In the genomic region with DNA sequence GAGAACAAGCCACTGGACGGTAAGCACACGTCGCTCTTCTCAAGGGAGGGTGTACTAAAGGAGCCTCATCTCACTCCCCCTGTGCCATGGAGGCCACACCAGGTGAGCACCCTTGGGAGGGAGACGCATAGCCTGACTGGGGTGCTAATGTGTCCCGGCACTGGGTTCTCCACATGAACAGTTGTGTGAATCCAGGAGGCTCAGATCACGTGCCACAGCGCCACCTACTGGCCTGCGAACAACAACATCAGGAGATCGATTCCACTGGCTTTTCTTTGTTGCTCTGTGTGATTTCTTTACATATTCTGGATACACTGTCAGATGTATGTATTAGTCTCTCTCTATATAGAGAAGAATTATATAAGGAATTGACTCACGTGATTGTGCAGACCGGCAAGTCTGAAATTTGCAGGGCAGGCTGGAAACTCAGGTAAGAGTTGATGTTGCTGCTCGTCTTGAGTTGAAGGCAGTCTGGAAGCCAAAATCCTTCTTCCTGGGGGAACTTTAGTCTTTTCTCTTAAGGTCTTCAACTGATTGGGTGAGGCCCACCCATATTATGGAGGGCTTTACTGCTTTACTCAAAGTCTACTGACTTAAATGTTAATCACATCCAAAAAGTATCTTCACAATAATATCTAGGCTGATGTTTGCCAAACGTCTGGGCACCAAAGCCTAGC, we compare ENCODE assay signal across 8 cellular contexts. TPM values are rescaled to one million over a fixed set of nuclear protein-coding genes. Genes with fewer than 3 reads are reported as not detected.
DNase-seq lines count a peak whose midpoint lies in the region; ATAC-seq, FAIRE-seq and TF ChIP-seq lines count a peak whose summit lies in the region.
"Not testable (repeated sequence)": the region's sequence is repeated elsewhere in the genome, so short reads cannot be mapped to it uniquely, and the experiment has no call there.

No MANE protein-coding gene starts in this region.

- in situ Hi-C loops in IMR-90 (cut with MboI; ENCODE audit: low sequenced_read_pairs), result loop anchor here (10.0 kb wide), 1 partner anchor 125 kb away; no protein-coding TSS in a partner anchor

- H3K56ac ChIP-seq in IMR-90 (ENCODE audit: extremely low read depth, insufficient read depth, low read length); H1 (replicated peaks; ENCODE audit: insufficient read length, low read depth, low read length): not testable (repeated sequence)

- intact Hi-C loops in IMR-90 (cut with micrococcal nuclease); lower lobe of right lung (cut with DNase I): not testable (repeated sequence)

- not testable (repeated sequence) for TF ChIP-seq EP300 in H1 (IDR thresholded peaks at IDR 0.05; ENCODE audit: borderline replicate concordance in 1 of 2, low read depth in 2 of 2, low read length in 2 of 2)

- H3K79me2 ChIP-seq in H1 (ENCODE audit: control insufficient read depth in 1 of 2, insufficient read depth in 2 of 2, low read length in 2 of 2), result not testable (repeated sequence)

- not testable (repeated sequence) for H3K9me1 ChIP-seq in IMR-90 (ENCODE audit: insufficient read depth, low read length)

- dilution Hi-C loops in IMR-90 (cut with HindIII; ENCODE audit: low sequenced_read_pairs, unreplicated experiment), result not testable (repeated sequence)

- H3K4me1 ChIP-seq in IMR-90 (ENCODE audit: control insufficient read depth, insufficient read depth, low read length); H1 (replicated peaks in 1 of 4; ENCODE audit: control insufficient read depth in 3 of 4, insufficient read depth in 4 of 4, low read length in 3 of 4); lower lobe of right lung: not testable (repeated sequence)

- POLR2A ChIA-PET in IMR-90 (lab: Charles Lee; ENCODE audit: unreplicated experiment); H1 (lab: Charles Lee; ENCODE audit: partially characterized antibody): not testable (repeated sequence)

- not testable (repeated sequence) for H3K9ac ChIP-seq in IMR-90 (ENCODE audit: low read depth, low read length); H1 (replicated peaks in 1 of 4; ENCODE audit: extremely low read depth in 1 of 4, low read depth in 3 of 4, low read length in 3 of 4)

- H4K91ac ChIP-seq in IMR-90 (ENCODE audit: insufficient read depth, low read depth, low read length); H1 (replicated peaks; ENCODE audit: insufficient read length, low read length): not testable (repeated sequence)

- H2AK9ac ChIP-seq in IMR-90 (replicated peaks; ENCODE audit: low read depth, low read length, poor library complexity), result not testable (repeated sequence)

- TF ChIP-seq RAD21 in IMR-90 (IDR thresholded peaks at IDR 0.05; ENCODE audit: low read length) (peak; percentile 64), H1 (IDR thresholded peaks at IDR 0.05 in 1 of 2, conservative IDR thresholded peaks at IDR 0.05 in 1 of 2; ENCODE audit: low read depth in 2 of 2, low read length in 2 of 2) (peak; percentile 69)

- CTCF ChIA-PET in IMR-90 (lab: Yijun Ruan, JAX); H1 (lab: Charles Lee; ENCODE audit: partially characterized antibody): not testable (repeated sequence)

- not testable (repeated sequence) for TF ChIP-seq POLR2A in IMR-90 (IDR thresholded peaks at IDR 0.05; ENCODE audit: low read depth, low read length); H1 (IDR thresholded peaks at IDR 0.05; ENCODE audit: control extremely low read depth in 1 of 2, low read depth in 2 of 2, low read length in 2 of 2)

- not testable (repeated sequence) for H2AFZ ChIP-seq in IMR-90 (replicated peaks; ENCODE audit: low read length, poor library complexity); H1 (ENCODE audit: low read length)

- H3K27ac ChIP-seq in IMR-90 (ENCODE audit: insufficient read depth, low read length); H1 (ENCODE audit: low read depth, low read length); lower lobe of right lung: not testable (repeated sequence)

- not testable (repeated sequence) for H3K79me1 ChIP-seq in IMR-90 (ENCODE audit: low read depth in 1 of 2, low read length in 2 of 2); H1 (ENCODE audit: low read depth, low read length)

- not testable (repeated sequence) for H3K18ac ChIP-seq in IMR-90 (ENCODE audit: low read depth, low read length); H1 (ENCODE audit: extremely low read depth, low read length)

- H3K27me3 ChIP-seq in IMR-90 (ENCODE audit: control insufficient read depth, insufficient read depth, low read length); H1 (replicated peaks in 1 of 4; ENCODE audit: control insufficient read depth in 3 of 4, extremely low read depth in 1 of 4, insufficient read depth in 3 of 4, low read length in 3 of 4); lower lobe of right lung (ENCODE audit: low read depth): not testable (repeated sequence)

- H4K8ac ChIP-seq in IMR-90 (ENCODE audit: low read depth in 2 of 2, low read length in 2 of 2), result peak overlapping the region in 1 of 2 experiments; percentile 43; a peak in 1 of 4 replicates
- H4K8ac ChIP-seq in H1 (ENCODE audit: extremely low read depth, insufficient read depth, low read length), result not testable (repeated sequence)

- H2AK5ac ChIP-seq in IMR-90 (ENCODE audit: low read depth, low read length); H1 (ENCODE audit: low read depth, low read length): not testable (repeated sequence)

- not testable (repeated sequence) for FAIRE-seq in RCC 7860 (lab: Jason Lieb, UNC); H1 (lab: Jason Lieb, UNC)

- not testable (repeated sequence) for H3K14ac ChIP-seq in IMR-90 (replicated peaks; ENCODE audit: low read depth, low read length); H1 (ENCODE audit: insufficient read length)

- not testable (repeated sequence) for H2BK20ac ChIP-seq in IMR-90 (ENCODE audit: low read depth, low read length); H1 (ENCODE audit: low read length)

- BruUV-seq in IMR-90 (replicated peaks; lab: Mats Ljungman, UMichigan), result not testable (repeated sequence)

- H3K4ac ChIP-seq in IMR-90 (ENCODE audit: low read depth, low read length); H1 (replicated peaks; ENCODE audit: insufficient read length, low read depth, low read length): not testable (repeated sequence)

- H4K5ac ChIP-seq in IMR-90 (ENCODE audit: low read depth, low read length); H1 (ENCODE audit: insufficient read length, low read depth, low read length): not testable (repeated sequence)

- not testable (repeated sequence) for H3K4me2 ChIP-seq in IMR-90 (ENCODE audit: low read depth, low read length); H1 (ENCODE audit: insufficient read depth in 1 of 2, low read depth in 2 of 2, low read length in 2 of 2)

- H3K23ac ChIP-seq in IMR-90 (ENCODE audit: low read depth, low read length); H1 (ENCODE audit: insufficient read length): not testable (repeated sequence)

- not testable (repeated sequence) for H2BK120ac ChIP-seq in IMR-90 (ENCODE audit: low read depth, low read length); H1 (replicated peaks; ENCODE audit: low read depth, low read length)

- not testable (repeated sequence) for H3K9me3 ChIP-seq in IMR-90 (ENCODE audit: control insufficient read depth, insufficient read depth, low read length); H1 (ENCODE audit: insufficient read depth in 2 of 2, low read depth in 1 of 2, low read length in 1 of 2); lower lobe of right lung

- H2BK15ac ChIP-seq in IMR-90 (ENCODE audit: low read depth, low read length); H1 (ENCODE audit: low read length): not testable (repeated sequence)

- H3K36me3 ChIP-seq in IMR-90 (ENCODE audit: control insufficient read depth, insufficient read depth, low read length); H1 (ENCODE audit: control insufficient read depth in 2 of 4, insufficient read depth in 4 of 4, low read length in 3 of 4); lower lobe of right lung: not testable (repeated sequence)

- not testable (repeated sequence) for H2BK12ac ChIP-seq in H1 (ENCODE audit: low read depth, low read length)

- DNase-seq in AML-193 (lab: John Stamatoyannopoulos, UW), result peak; percentile 7 to 21
- peak; percentile 29 for DNase-seq in IMR-90
- peak; percentile 17 for DNase-seq in RCC 7860 (ENCODE audit: low spot score)
- peak; percentile 16 for DNase-seq in activated T-cell treated with anti-CD3 and anti-CD28 coated beads for 24 hours (ENCODE audit: low read depth)
- peak in 1 of 2 experiments; percentile 9 for DNase-seq in H1 (ENCODE audit: low read depth in 1 of 2, low spot score in 2 of 2)
- DNase-seq in lower lobe of right lung, result peak; percentile 56
- DNase-seq in stimulated activated CD4-positive, alpha-beta T cell treated with anti-CD3 and anti-CD28 coated beads, Interleukin-2, amount 100 ng/mL, for 48 hours, result peak; percentile 18 to 24

- peak; percentile 53 for ATAC-seq in GM18909 (IDR thresholded peaks at IDR 0.05; ENCODE audit: poor library complexity, unreplicated experiment)
- ATAC-seq in IMR-90 (ENCODE audit: low read depth), result peak; percentile 83
- ATAC-seq in lower lobe of right lung, result peak; percentile 80 to 85

- not testable (repeated sequence) for H3K23me2 ChIP-seq in H1 (ENCODE audit: low read depth, low read length)

- H3K4me3 ChIP-seq in IMR-90 (ENCODE audit: insufficient read depth, low read depth, low read length); H1 (ENCODE audit: extremely low read depth in 1 of 4, insufficient read depth in 2 of 4, low read depth in 3 of 4, low read length in 4 of 4); lower lobe of right lung: not testable (repeated sequence)

- 43% methylated on average over 2 of the region's 13 CpGs; no CpG with 5 or more reads in 1 of the 2 experiments for WGBS in IMR-90 (ENCODE audit: extremely low coverage in 2 of 2, insufficient read length in 1 of 2), 2 experiments
- 42% methylated on average over 13 of the region's 13 CpGs; no CpG with 5 or more reads in 1 of the 2 experiments for WGBS in H1 (ENCODE audit: extremely low coverage in 1 of 2, insufficient coverage in 1 of 2, insufficient read length in 1 of 2, insufficient replicate concordance in 2 of 2, low coverage in 1 of 2, low lambda C conversion rate in 2 of 2, missing lambda C conversion rate in 1 of 2), 2 experiments

- H4K20me1 ChIP-seq in IMR-90 (ENCODE audit: insufficient read depth, low read length); H1 (replicated peaks in 1 of 2; ENCODE audit: control insufficient read depth in 1 of 2, insufficient read depth in 2 of 2, low read length in 2 of 2): not testable (repeated sequence)

- TF ChIP-seq CTCF in IMR-90 (conservative IDR thresholded peaks at IDR 0.05; ENCODE audit: low read depth, low read length) (peak; percentile 54), H1 (IDR thresholded peaks at IDR 0.05; ENCODE audit: control extremely low read depth in 1 of 3, insufficient read depth in 1 of 3, low read depth in 1 of 3, low read length in 3 of 3) (peak; percentile 45 to 75 (median 51)), lower lobe of right lung (IDR thresholded peaks at IDR 0.05) (peak; percentile 82)

- not testable (repeated sequence) for H2BK5ac ChIP-seq in IMR-90 (ENCODE audit: low read depth, low read length, poor library complexity, severe bottlenecking); H1 (ENCODE audit: low read depth, low read length)

RNA-seq across cellular contexts. Expression of a gene that starts 8.9 kb away (rescaled TPM):
- not detected in 2 replicates for total RNA-seq in IMR-90 (2012; rRNA removed)
- 0.13 and 0.17 TPM in 2 replicates for polyA plus RNA-seq in IMR-90 (2012; rRNA removed)
- polyA plus RNA-seq in IMR-90 (2012; cell fraction: cytosol; rRNA removed), result 0.02 and 0.03 TPM in 2 replicates
- 1.3 and 2.0 TPM in 2 replicates for polyA plus RNA-seq in IMR-90 (2012; cell fraction: nucleus; rRNA removed; ENCODE audit: low replicate concordance)
- total RNA-seq in H1 (2021; fragmentation: NEBNext Ultra II Directional; extraction: Animal tissue kit (Norgen Biotek cat#: 25700)), result 0.59 TPM in 1 of 2 replicates, not detected in the other
- polyA plus RNA-seq in H1 (2011; rRNA removed), result 0.11 and 0.24 TPM in 2 replicates
- polyA plus RNA-seq in H1 (2011; cell fraction: cytosol; rRNA removed), result 0.26 TPM
- 1.6 TPM for polyA plus RNA-seq in H1 (2011; cell fraction: nucleus; rRNA removed)
- 0.09 to 0.65 TPM (median 0.52 TPM) in 3 of 4 replicates, not detected in the other for polyA plus RNA-seq in H1 (2012, experiment 1 of 2)
- polyA plus RNA-seq in H1 (2012, experiment 2 of 2), result 0.25 TPM
- polyA plus RNA-seq in H1 (2013, experiment 1 of 2), result not detected
- polyA plus RNA-seq in H1 (2013, experiment 2 of 2), result 0.15 TPM
- polyA minus RNA-seq in H1 (2011; rRNA and poly(A)+ RNA removed), result 0.17 TPM in 1 of 2 replicates, not detected in the other
- not detected for polyA minus RNA-seq in H1 (2011; cell fraction: cytosol; rRNA and poly(A)+ RNA removed)
- polyA minus RNA-seq in H1 (2011; cell fraction: nucleus; rRNA and poly(A)+ RNA removed), result not detected
- total RNA-seq in lower lobe of right lung, result 1.2 TPM

RNA-seq across cellular contexts. Expression of a gene that starts 54.1 kb away (rescaled TPM):
- 0.28 and 0.36 TPM in 2 replicates for total RNA-seq in IMR-90 (2012; rRNA removed)
- polyA plus RNA-seq in IMR-90 (2012; rRNA removed), result 5.5 and 6.9 TPM in 2 replicates
- polyA plus RNA-seq in IMR-90 (2012; cell fraction: cytosol; rRNA removed), result 1.1 and 1.2 TPM in 2 replicates
- 30.7 and 71.3 TPM in 2 replicates for polyA plus RNA-seq in IMR-90 (2012; cell fraction: nucleus; rRNA removed; ENCODE audit: low replicate concordance)
- 0.71 and 0.82 TPM in 2 replicates for total RNA-seq in H1 (2021; fragmentation: NEBNext Ultra II Directional; extraction: Animal tissue kit (Norgen Biotek cat#: 25700))
- 0.71 and 0.80 TPM in 2 replicates for polyA plus RNA-seq in H1 (2011; rRNA removed)
- polyA plus RNA-seq in H1 (2011; cell fraction: cytosol; rRNA removed), result 0.96 TPM
- 0.36 TPM for polyA plus RNA-seq in H1 (2011; cell fraction: nucleus; rRNA removed)
- 0.13 to 0.54 TPM in 2 of 4 replicates, not detected in the others for polyA plus RNA-seq in H1 (2012, experiment 1 of 2)
- polyA plus RNA-seq in H1 (2012, experiment 2 of 2), result 0.16 TPM
- 0.26 TPM for polyA plus RNA-seq in H1 (2013, experiment 1 of 2)
- 0.29 TPM for polyA plus RNA-seq in H1 (2013, experiment 2 of 2)
- polyA minus RNA-seq in H1 (2011; rRNA and poly(A)+ RNA removed), result 0.24 and 1.2 TPM in 2 replicates
- polyA minus RNA-seq in H1 (2011; cell fraction: cytosol; rRNA and poly(A)+ RNA removed), result not detected
- not detected for polyA minus RNA-seq in H1 (2011; cell fraction: nucleus; rRNA and poly(A)+ RNA removed)
- total RNA-seq in lower lobe of right lung, result not detected
